ENCODE assay signal across 19 cellular contexts in the genomic region with DNA sequence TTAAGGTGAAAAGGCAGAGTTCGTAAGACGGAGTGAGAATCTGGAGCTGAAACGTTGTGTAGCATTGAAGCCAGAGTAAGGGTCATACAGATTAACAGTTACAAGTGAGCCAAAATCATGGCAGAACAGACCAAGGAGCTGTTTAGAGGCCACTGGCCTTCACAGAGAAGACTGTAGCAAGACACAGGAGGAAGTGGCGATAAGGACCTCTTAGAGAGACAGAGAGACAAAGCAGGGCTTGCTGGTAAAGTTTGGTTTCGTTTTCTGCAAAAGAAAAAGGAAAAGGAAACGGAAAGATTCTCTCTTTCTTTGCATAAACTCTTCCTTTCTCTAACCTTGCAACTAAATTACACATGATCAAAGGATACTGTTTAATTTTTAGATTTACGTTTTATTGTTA.
A peak's percentile ranks its signal among the peaks of the same experiment; 100 is the strongest.
DNase-seq lines count a peak whose midpoint lies in the region; ATAC-seq, FAIRE-seq and TF ChIP-seq lines count a peak whose summit lies in the region.
"Had no signal": no experiment of that assay in that cellular context is flagged by ENCODE, and none has a peak within 500 bp of the region (broad histone marks: within the 10 kb centered on the region; RNA-seq: fewer than 3 reads in every experiment).

No MANE protein-coding gene starts in this region.

- H3K4me3 ChIP-seq in A549 (no peak overlapping the region), MM.1S (ENCODE audit: low read length) (no peak overlapping the region), WI38 (ENCODE audit: low read depth, low read length) (peak overlapping the region; percentile 47)
- H3K4me3 ChIP-seq: hepatocyte, pancreas, SJSA1 had no signal

- no peaks in the 10 kb centered on the region for H3K9me2 ChIP-seq in MM.1S (replicated peaks; ENCODE audit: insufficient read depth, low read length)

- WGBS in A549 (ENCODE audit: missing lambda C conversion rate), result 40% methylated on average over 7 of the region's 7 CpGs

- no peaks in the 10 kb centered on the region for H3K27me3 ChIP-seq in MM.1S (replicated peaks; ENCODE audit: insufficient read depth, low read length)
- H3K27me3 ChIP-seq: hepatocyte, pancreas, SJSA1 had no signal

- H3K36me3 ChIP-seq in MM.1S (replicated peaks; ENCODE audit: insufficient read depth, low read length), result no peaks in the 10 kb centered on the region
- H3K36me3 ChIP-seq: pancreas, SJSA1 had no signal

- H3K79me2 ChIP-seq in MM.1S (ENCODE audit: low read length), result no peaks in the 10 kb centered on the region
- H3K79me2 ChIP-seq: hepatocyte had no signal

- H3K4me1 ChIP-seq in A549 (no peaks in the 10 kb centered on the region), MM.1S (ENCODE audit: low read length) (peaks cover 42% of the 10 kb centered on the region)
- H3K4me1 ChIP-seq: SJSA1 had no signal

- no peak overlapping the region for H2AFZ ChIP-seq in MM.1S (ENCODE audit: low read length)
- H2AFZ ChIP-seq: hepatocyte had no signal

- DNase-seq in A549 (ENCODE audit: low read depth in 1 of 2, low spot score in 1 of 2) (no peak), EH (ENCODE audit: low read depth) (peak; percentile 17), MM.1S (peak; percentile 12), NCI-H1092 treated with DMSO at 0.1 percent for 48 hours (lab: John Stamatoyannopoulos, UW) (no peak), cerebellum (ENCODE audit: low spot score) (no peak), SKM-1 (lab: John Stamatoyannopoulos, UW; ENCODE audit: unreplicated experiment) (no peak)
- DNase-seq: activated CD4-positive, alpha-beta T cell treated with anti-CD3 and anti-CD28 coated beads, Interleukin-2, amount 10 ng/mL, durations not matched to agents 24 days and 14 days; amygdala; islet precursor cell; naive B cell; NCI-H1048; NCI-H2081 treated with DMSO at 0.1 percent for 48 hours; NCI-H510A treated with DMSO at 0.1 percent for 48 hours; pancreas had no signal

- no peaks in the 10 kb centered on the region for H3F3A ChIP-seq in MM.1S (ENCODE audit: insufficient read depth, low read length)

- ATAC-seq in A549 (no peak), HG02588 (IDR thresholded peaks at IDR 0.05; ENCODE audit: unreplicated experiment) (no peak)
- ATAC-seq: pancreas had no signal

- no peak for TF ChIP-seq EP300 in A549 (IDR thresholded peaks at IDR 0.05)

- H3K27ac ChIP-seq in A549 (no peak overlapping the region), MM.1S (ENCODE audit: low read length) (no peak overlapping the region)
- H3K27ac ChIP-seq: hepatocyte, pancreas, SJSA1 had no signal

- no peak overlapping the region for H3K9ac ChIP-seq in MM.1S (ENCODE audit: low read length)

- TF ChIP-seq POLR2A in A549 (IDR thresholded peaks at IDR 0.05; ENCODE audit: low read length), result no peak

- POLR2A ChIA-PET in A549 (lab: Yijun Ruan, JAX), result no interaction called here

- H3K4me2 ChIP-seq in A549 (peak overlapping the region; percentile 37; the same call in 2 of the 3 replicates), MM.1S (ENCODE audit: low read depth, low read length) (peak overlapping the region; percentile 7; the same call in 1 of the 2 replicates)
- H3K4me2 ChIP-seq: hepatocyte had no signal

- no peak for FAIRE-seq in A549 (lab: Jason Lieb, UNC)
- FAIRE-seq: G401.6, pancreas had no signal

- no peak for TF ChIP-seq RAD21 in A549 (conservative IDR thresholded peaks at IDR 0.05 in 1 of 2, IDR thresholded peaks at IDR 0.05 in 1 of 2)

- H3K9me3 ChIP-seq in A549 (no peaks in the 10 kb centered on the region), MM.1S (replicated peaks; ENCODE audit: insufficient read depth, low read length) (no peaks in the 10 kb centered on the region)
- H3K9me3 ChIP-seq: pancreas, SJSA1 had no signal

- H4K20me1 ChIP-seq in MM.1S (ENCODE audit: insufficient read depth, low read length), result no peaks in the 10 kb centered on the region

- TF ChIP-seq CTCF in A549 (IDR thresholded peaks at IDR 0.05) (no peak), MM.1S (IDR thresholded peaks at IDR 0.05; ENCODE audit: low read length) (no peak), WI38 (IDR thresholded peaks at IDR 0.05; ENCODE audit: low read depth, low read length) (no peak)

- CTCF ChIA-PET in A549 (lab: Yijun Ruan, JAX), result no interaction called here

TF ChIP-seq in A549, 52 proteins besides CTCF, POLR2A, EP300 and RAD21:
- TF ChIP-seq MYC (IDR thresholded peaks at IDR 0.05; ENCODE audit: borderline replicate concordance, low read length), result no peak
- TF ChIP-seq HEYL (CRISPR knock-in tag; IDR thresholded peaks at IDR 0.05), result no peak
- TF ChIP-seq SREBF2 (IDR thresholded peaks at IDR 0.05), result no peak
- TF ChIP-seq, protein P1, sequence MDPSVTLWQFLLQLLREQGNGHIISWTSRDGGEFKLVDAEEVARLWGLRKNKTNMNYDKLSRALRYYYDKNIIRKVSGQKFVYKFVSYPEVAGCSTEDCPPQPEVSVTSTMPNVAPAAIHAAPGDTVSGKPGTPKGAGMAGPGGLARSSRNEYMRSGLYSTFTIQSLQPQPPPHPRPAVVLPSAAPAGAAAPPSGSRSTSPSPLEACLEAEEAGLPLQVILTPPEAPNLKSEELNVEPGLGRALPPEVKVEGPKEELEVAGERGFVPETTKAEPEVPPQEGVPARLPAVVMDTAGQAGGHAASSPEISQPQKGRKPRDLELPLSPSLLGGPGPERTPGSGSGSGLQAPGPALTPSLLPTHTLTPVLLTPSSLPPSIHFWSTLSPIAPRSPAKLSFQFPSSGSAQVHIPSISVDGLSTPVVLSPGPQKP (IDR thresholded peaks at IDR 0.05; ENCODE audit: low read depth, low read length), result no peak
- no peak for TF ChIP-seq NFE2L2 (conservative IDR thresholded peaks at IDR 0.05; ENCODE audit: low read length)
- no peak for TF ChIP-seq MAZ (IDR thresholded peaks at IDR 0.05; ENCODE audit: borderline replicate concordance, low read depth, low read length)
- TF ChIP-seq CHD4 (IDR thresholded peaks at IDR 0.05; ENCODE audit: borderline replicate concordance), result no peak
- TF ChIP-seq HDAC2 (IDR thresholded peaks at IDR 0.05), result no peak

Comparison
In these comparisons a context has a peak if more than half of its experiments do, and no peak if none do; other contexts are left out.
1. DNase-seq: peak in EH (single experiment) and MM.1S (single experiment); none in A549 (0 of 2), NCI-H1092 treated with DMSO at 0.1 percent for 48 hours (single experiment), cerebellum (single experiment) and SKM-1 (single experiment).